In the genomic region with DNA sequence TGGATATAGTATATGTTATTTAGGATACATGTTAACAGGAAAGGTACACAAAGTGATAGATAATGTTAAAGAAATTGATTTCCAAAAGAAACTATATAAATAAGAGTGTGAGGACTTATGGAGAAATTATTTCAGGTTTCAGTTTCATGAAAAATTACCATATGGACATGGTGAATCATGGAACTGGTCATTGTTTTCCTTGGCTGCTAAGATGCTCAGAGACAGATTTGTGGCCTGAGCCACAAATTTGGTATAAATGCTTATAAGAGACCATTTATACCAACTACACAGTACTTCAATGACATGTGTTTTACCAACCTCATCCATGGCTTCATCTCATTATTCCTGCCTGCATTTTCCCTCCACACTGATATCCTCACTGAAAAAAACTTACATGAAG, we compare ENCODE assay signal across 21 cellular contexts.
DNase-seq lines count a peak whose midpoint lies in the region; ATAC-seq and TF ChIP-seq lines count a peak whose summit lies in the region.
"Had no signal": no experiment of that assay in that cellular context is flagged by ENCODE, and none has a peak within 500 bp of the region (broad histone marks: within the 10 kb centered on the region; RNA-seq: fewer than 3 reads in every experiment).

No MANE protein-coding gene starts in this region.

- H3K4me1 Mint-ChIP-seq in MCF 10A (ENCODE audit: insufficient read depth, unreplicated experiment) = peaks cover 44% of the 10 kb centered on the region
- H3K4me1 Mint-ChIP-seq in T-cell = no peaks in the 10 kb centered on the region

- in situ Hi-C loops in astrocyte of the spinal cord (cut with HindIII; ENCODE audit: low sequenced_read_pairs) = no loop called here

- H3K4me3 ChIP-seq in breast epithelium (no peak overlapping the region), astrocyte of the spinal cord (ENCODE audit: low read depth, low read length) (no peak overlapping the region), fibroblast of pulmonary artery (replicated peaks; ENCODE audit: low read depth, low read length) (no peak overlapping the region)
- H3K4me3 ChIP-seq: cardiac muscle cell had no signal

- no peaks in the 10 kb centered on the region for H3K36me3 ChIP-seq in breast epithelium
- H3K36me3 ChIP-seq: cardiac muscle cell had no signal

- POLR2A ChIA-PET in MCF 10A (lab: Yijun Ruan, JAX) (interaction anchor here (0.6 to 1.4 kb wide), 3 partner anchors 10 to 65 kb away, joined by 3 to 4 read pairs (median 3); no protein-coding TSS in a partner anchor), T-cell (lab: Charles Lee) (no interaction called here)

- no peak for ATAC-seq in T-cell (replicated peaks in 1 of 4)
- ATAC-seq: naive thymus-derived CD4-positive, alpha-beta T cell had no signal

- DNase-seq in MCF 10A (ENCODE audit: unreplicated experiment) = peak; percentile 45
- no peak for DNase-seq in breast epithelium (ENCODE audit: low spot score in 2 of 2)
- peak; percentile 85 for DNase-seq in astrocyte of the spinal cord (ENCODE audit: low read depth, low spot score)
- peak; percentile 61 for DNase-seq in fibroblast of pulmonary artery (ENCODE audit: low read depth)
- DNase-seq in SIG-M5 treated with dmso at 0.1 percent for 504 hours (lab: John Stamatoyannopoulos, UW; ENCODE audit: unreplicated experiment) = no peak
- DNase-seq in HuH-7 (ENCODE audit: low spot score) = no peak
- no peak for DNase-seq in C1 segment of cervical spinal cord (lab: John Stamatoyannopoulos, UW)
- no peak for DNase-seq in T-cell
- DNase-seq: activated CD4-positive, alpha-beta T cell treated with anti-CD3 and anti-CD28 coated beads, Interleukin-2, amount 50 U/mL, for 4 hours; activated naive CD4-positive, alpha-beta T cell treated with anti-CD3 and anti-CD28 coated beads, Interleukin-2, amount 50 U/mL, for 16 hours; effector CD4-positive, alpha-beta T cell; hippocampal formation; kidney; mesenchymal stem cell; naive thymus-derived CD4-positive, alpha-beta T cell; NCI-H1930 had no signal

- H3K27me3 Mint-ChIP-seq in MCF 10A (ENCODE audit: insufficient read depth, unreplicated experiment) = no peaks in the 10 kb centered on the region
- peaks cover 4 to 9% of the 10 kb centered on the region in 2 donors for H3K27me3 Mint-ChIP-seq in T-cell

- CTCF ChIA-PET in MCF 10A (lab: Yijun Ruan, JAX) = no interaction called here
- CTCF ChIA-PET in T-cell (lab: Charles Lee) = no interaction called here

- H3K27ac Mint-ChIP-seq in MCF 10A (ENCODE audit: low read depth, unreplicated experiment) (no peak overlapping the region), T-cell (no peak overlapping the region)
- H3K27ac Mint-ChIP-seq: naive thymus-derived CD4-positive, alpha-beta T cell had no signal

- BruUV-seq in MCF 10A (replicated peaks; lab: Mats Ljungman, UMichigan) = no TSS peak

- H3K27me3 ChIP-seq in breast epithelium = no peaks in the 10 kb centered on the region
- H3K27me3 ChIP-seq: cardiac muscle cell had no signal

- TF ChIP-seq CTCF in MCF 10A (IDR thresholded peaks at IDR 0.05; ENCODE audit: unreplicated experiment) (no peak), breast epithelium (IDR thresholded peaks at IDR 0.05) (no peak), astrocyte of the spinal cord (IDR thresholded peaks at IDR 0.05; ENCODE audit: low read depth, low read length) (no peak), fibroblast of pulmonary artery (IDR thresholded peaks at IDR 0.05; ENCODE audit: low read length, missing control alignments) (no peak)

- intact Hi-C loops in MCF 10A (cut with micrococcal nuclease) (no loop called here), breast epithelium (cut with DNase I; ENCODE audit: low total_unique reads) (no loop called here)

- TF ChIP-seq POLR2A in breast epithelium (IDR thresholded peaks at IDR 0.05) = no peak

- H3K4me1 ChIP-seq in breast epithelium = no peaks in the 10 kb centered on the region

- H3K36me3 Mint-ChIP-seq in MCF 10A (ENCODE audit: insufficient read depth, unreplicated experiment) (no peaks in the 10 kb centered on the region), T-cell (no peaks in the 10 kb centered on the region)
- H3K36me3 Mint-ChIP-seq: CD14-positive monocyte; naive thymus-derived CD4-positive, alpha-beta T cell had no signal

- H3K27ac ChIP-seq in breast epithelium = no peak overlapping the region
- H3K27ac ChIP-seq: 22Rv1, cardiac muscle cell, RWPE1, VCaP had no signal

- H3K9me3 ChIP-seq in breast epithelium = no peaks in the 10 kb centered on the region

- H3K4me3 Mint-ChIP-seq in MCF 10A (ENCODE audit: unreplicated experiment) (no peak overlapping the region), T-cell (no peak overlapping the region)
- H3K4me3 Mint-ChIP-seq: CD14-positive monocyte; naive thymus-derived CD4-positive, alpha-beta T cell had no signal

- H3K9me3 Mint-ChIP-seq in MCF 10A (ENCODE audit: unreplicated experiment) = no peaks in the 10 kb centered on the region
- no peaks in the 10 kb centered on the region for H3K9me3 Mint-ChIP-seq in T-cell
- H3K9me3 Mint-ChIP-seq: naive thymus-derived CD4-positive, alpha-beta T cell had no signal

Comparison
In these comparisons a context has a peak if more than half of its experiments do, and no peak if none do; other contexts are left out.
1. DNase-seq: peak in MCF 10A (single experiment), astrocyte of the spinal cord (single experiment) and fibroblast of pulmonary artery (single experiment); none in breast epithelium (0 of 2), SIG-M5 treated with dmso at 0.1 percent for 504 hours (single experiment), HuH-7 (single experiment), C1 segment of cervical spinal cord (0 of 14) and T-cell (0 of 34).